ENCODE assay signal across 15 cellular contexts in genomic region chr6:170074435-170074834, GRCh38.
DNase-seq lines count a peak whose midpoint lies in the region; ATAC-seq and TF ChIP-seq lines count a peak whose summit lies in the region.
"Had no signal": no experiment of that assay in that cellular context is flagged by ENCODE, and none has a peak within 500 bp of the region (broad histone marks: within the 10 kb centered on the region; RNA-seq: fewer than 3 reads in every experiment).

No MANE protein-coding gene starts in this region.

- dilution Hi-C loops in mammary epithelial cell (cut with HindIII; ENCODE audit: low sequenced_read_pairs) = no loop called here

- no peaks in the 10 kb centered on the region for H3K79me2 ChIP-seq in osteoblast (ENCODE audit: insufficient read depth, low read length)
- no peaks in the 10 kb centered on the region for H3K79me2 ChIP-seq in mammary epithelial cell (ENCODE audit: insufficient read depth, low read length)

- in situ Hi-C loops in mammary epithelial cell (cut with MboI; ENCODE audit: low sequenced_read_pairs in 2 of 2) = no loop called here

- BruUV-seq in mammary epithelial cell (replicated peaks; lab: Mats Ljungman, UMichigan) = no TSS peak

- intact Hi-C loops in Right ventricle myocardium superior (cut with DNase I) = no loop called here
- intact Hi-C loops in heart right ventricle (cut with DNase I) = no loop called here
- intact Hi-C loops in mammary epithelial cell (cut with micrococcal nuclease) = no loop called here

- 92 to 95% methylated on average over 6 of the region's 6 CpGs for WGBS in heart right ventricle, 2 donors
- 81% methylated on average over 6 of the region's 6 CpGs for WGBS in mammary epithelial cell (ENCODE audit: low coverage, missing lambda C conversion rate)

- DNase-seq in Right ventricle myocardium superior = peak; percentile 22
- DNase-seq in heart right ventricle = no peak
- DNase-seq in left lobe of liver (ENCODE audit: low spot score) = peak; percentile 15
- peak; percentile 45 for DNase-seq in osteoblast (ENCODE audit: insufficient read length, low spot score, missing footprints)
- peak; percentile 35 for DNase-seq in ureter (ENCODE audit: low spot score)
- DNase-seq in mammary epithelial cell = no peak
- DNase-seq: COR-L47, EL, KBM-7, NCI-H1436, NCI-H2029, NCI-H2171 treated with DMSO at 0.1 percent for 48 hours, NCI-H774, RPMI8226 had no signal

- H3K27ac ChIP-seq in heart right ventricle = no peak overlapping the region
- no peak overlapping the region for H3K27ac ChIP-seq in osteoblast (ENCODE audit: low read depth, low read length)
- H3K27ac ChIP-seq in mammary epithelial cell (ENCODE audit: insufficient read depth, low read depth, low read length) = no peak overlapping the region

- CTCF ChIA-PET in mammary epithelial cell (lab: Charles Lee; ENCODE audit: low non-redundant PET) = no interaction called here

- H3K4me1 ChIP-seq in heart right ventricle = no peaks in the 10 kb centered on the region
- H3K4me1 ChIP-seq in osteoblast (ENCODE audit: insufficient read depth, low read length) = no peaks in the 10 kb centered on the region
- no peaks in the 10 kb centered on the region for H3K4me1 ChIP-seq in mammary epithelial cell (ENCODE audit: insufficient read depth, low read length)

- H3K36me3 ChIP-seq in heart right ventricle = no peaks in the 10 kb centered on the region
- H3K36me3 ChIP-seq in osteoblast (ENCODE audit: insufficient read depth, low read length) = no peaks in the 10 kb centered on the region
- H3K36me3 ChIP-seq in mammary epithelial cell (ENCODE audit: insufficient read depth, low read length) = no peaks in the 10 kb centered on the region

- ATAC-seq in Right ventricle myocardium superior (ENCODE audit: poor library complexity) (no peak), heart right ventricle (no peak), left lobe of liver (no peak), HG03039 (IDR thresholded peaks at IDR 0.05; ENCODE audit: unreplicated experiment) (no peak)

- H2AFZ ChIP-seq in osteoblast (ENCODE audit: low read length) (no peak overlapping the region), mammary epithelial cell (ENCODE audit: low read depth, low read length) (no peak overlapping the region)

- H3K27me3 ChIP-seq in heart right ventricle (peaks cover 0 to 5% (median 0%) of the 10 kb centered on the region in 7 donors), osteoblast (ENCODE audit: insufficient read depth, low read length) (no peaks in the 10 kb centered on the region), mammary epithelial cell (ENCODE audit: insufficient read depth, low read length) (no peaks in the 10 kb centered on the region)

- H4K20me1 ChIP-seq in osteoblast (ENCODE audit: insufficient read depth, low read length) = no peaks in the 10 kb centered on the region
- no peaks in the 10 kb centered on the region for H4K20me1 ChIP-seq in mammary epithelial cell (ENCODE audit: insufficient read depth, low read length)

- H3K9me3 ChIP-seq in heart right ventricle (peaks cover 0 to 16% (median 0%) of the 10 kb centered on the region in 11 donors), osteoblast (ENCODE audit: low read depth, low read length) (no peaks in the 10 kb centered on the region), mammary epithelial cell (replicated peaks; ENCODE audit: insufficient read depth, low read length) (no peaks in the 10 kb centered on the region)

- TF ChIP-seq CTCF in heart right ventricle (IDR thresholded peaks at IDR 0.05) (no peak), osteoblast (IDR thresholded peaks at IDR 0.05; ENCODE audit: extremely low read depth, low read depth, low read length) (no peak), mammary epithelial cell (conservative IDR thresholded peaks at IDR 0.05 in 1 of 2, IDR thresholded peaks at IDR 0.05 in 1 of 2; ENCODE audit: extremely low read depth in 1 of 2, insufficient read depth in 1 of 2, low read depth in 1 of 2, low read length in 2 of 2) (no peak)

- H3K4me2 ChIP-seq in osteoblast (ENCODE audit: insufficient read depth, low read length) (no peak overlapping the region), mammary epithelial cell (ENCODE audit: insufficient read depth, low read depth, low read length) (no peak overlapping the region)

- no peak overlapping the region for H3K4me3 ChIP-seq in heart right ventricle
- no peak overlapping the region for H3K4me3 ChIP-seq in osteoblast (ENCODE audit: insufficient read depth, low read length)
- no peak overlapping the region for H3K4me3 ChIP-seq in mammary epithelial cell (replicated peaks in 1 of 3; ENCODE audit: insufficient read depth in 1 of 3, low read depth in 2 of 3, low read length in 3 of 3)

- no peak overlapping the region for H3K9ac ChIP-seq in mammary epithelial cell (ENCODE audit: insufficient read depth, low read length)

Comparison
In these comparisons a context has a peak if more than half of its experiments do, and no peak if none do; other contexts are left out.
1. DNase-seq: peak in Right ventricle myocardium superior (single experiment), left lobe of liver (single experiment), osteoblast (single experiment) and ureter (single experiment); none in heart right ventricle (0 of 2) and mammary epithelial cell (single experiment).